ENCODE assay signal across 9 cellular contexts in the genomic region with DNA sequence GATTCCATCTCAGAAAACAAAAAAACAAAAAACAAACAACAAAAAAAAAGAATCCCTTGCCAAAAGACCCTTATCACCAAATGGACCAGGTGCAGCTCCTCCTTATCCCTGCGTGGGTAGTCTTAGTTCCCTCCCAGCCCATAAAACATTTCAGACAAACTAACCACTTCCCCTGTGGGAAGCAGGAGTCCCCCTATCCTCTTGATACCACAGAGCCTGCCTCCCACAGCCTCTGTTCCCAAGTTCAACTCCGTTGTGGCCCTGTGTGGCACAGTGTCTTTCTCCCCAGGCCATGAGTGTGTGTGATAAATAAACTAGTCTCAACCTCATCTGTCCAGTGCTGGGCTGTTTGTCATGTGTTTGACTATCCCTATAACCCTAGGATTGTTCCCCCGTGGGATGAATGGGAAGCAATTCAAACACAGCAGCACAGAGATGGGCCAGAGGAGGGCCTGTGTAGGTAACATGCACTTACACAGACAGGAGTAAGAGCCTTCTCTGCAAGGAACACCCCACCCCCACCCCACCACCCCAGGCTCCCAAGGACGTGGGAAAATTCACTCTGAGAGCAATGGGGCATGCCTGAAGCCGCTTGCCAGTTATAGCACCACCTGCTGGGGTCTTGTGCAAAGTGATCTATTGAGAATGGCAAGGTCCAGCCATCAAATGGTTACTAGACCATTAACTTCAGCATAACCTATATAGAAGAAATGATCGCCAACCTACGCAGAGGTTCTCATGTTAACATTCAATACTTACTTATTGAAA.
DNase-seq lines count a peak whose midpoint lies in the region; ATAC-seq and TF ChIP-seq lines count a peak whose summit lies in the region.
"Had no signal": no experiment of that assay in that cellular context is flagged by ENCODE, and none has a peak within 500 bp of the region (broad histone marks: within the 10 kb centered on the region; RNA-seq: fewer than 3 reads in every experiment).

No MANE protein-coding gene starts in this region.

- H3K9me3 ChIP-seq in DOHH2 (ENCODE audit: control insufficient read depth, insufficient read depth, low read length): no peaks in the 10 kb centered on the region
- H3K9me3 ChIP-seq in mammary epithelial cell (replicated peaks; ENCODE audit: insufficient read depth, low read length): no peaks in the 10 kb centered on the region
- H3K9me3 ChIP-seq in upper lobe of left lung: no peaks in the 10 kb centered on the region

- BruUV-seq in mammary epithelial cell (replicated peaks; lab: Mats Ljungman, UMichigan): no TSS peak

- H3K4me2 ChIP-seq in DOHH2 (ENCODE audit: low read length) (no peak overlapping the region), mammary epithelial cell (ENCODE audit: insufficient read depth, low read depth, low read length) (no peak overlapping the region)

- DNase-seq in M059J (ENCODE audit: low read depth): peak; percentile 8
- DNase-seq in mammary epithelial cell: peak; percentile 20
- peak; percentile 2 for DNase-seq in stimulated activated CD4-positive, alpha-beta T cell treated with anti-CD3 and anti-CD28 coated beads, Interleukin-4, amount 100 ng/mL, for 1 hour
- DNase-seq in upper lobe of left lung: no peak
- DNase-seq in cortex of kidney (lab: John Stamatoyannopoulos, UW): no peak

- no peaks in the 10 kb centered on the region for H3K36me3 ChIP-seq in DOHH2 (ENCODE audit: control insufficient read depth, low read length)
- H3K36me3 ChIP-seq in mammary epithelial cell (ENCODE audit: insufficient read depth, low read length): no peaks in the 10 kb centered on the region
- H3K36me3 ChIP-seq in upper lobe of left lung: no peaks in the 10 kb centered on the region

- H3K27ac ChIP-seq in DOHH2 (ENCODE audit: low read depth, low read length) (no peak overlapping the region), mammary epithelial cell (ENCODE audit: insufficient read depth, low read depth, low read length) (no peak overlapping the region), upper lobe of left lung (no peak overlapping the region)
- H3K27ac ChIP-seq: SK-N-MC had no signal

- dilution Hi-C loops in mammary epithelial cell (cut with HindIII; ENCODE audit: low sequenced_read_pairs): loop anchor here (5.0 kb wide), 1 partner anchor 75 kb away; no protein-coding TSS in a partner anchor

- H4K20me1 ChIP-seq in DOHH2 (ENCODE audit: control insufficient read depth, insufficient read depth, low read depth, low read length) (no peaks in the 10 kb centered on the region), mammary epithelial cell (ENCODE audit: insufficient read depth, low read length) (no peaks in the 10 kb centered on the region)

- peak; percentile 63 for TF ChIP-seq CTCF in DOHH2 (IDR thresholded peaks at IDR 0.05; ENCODE audit: low read depth, low read length, poor library complexity, severe bottlenecking)
- TF ChIP-seq CTCF in mammary epithelial cell (conservative IDR thresholded peaks at IDR 0.05 in 1 of 2, IDR thresholded peaks at IDR 0.05 in 1 of 2; ENCODE audit: extremely low read depth in 1 of 2, insufficient read depth in 1 of 2, low read depth in 1 of 2, low read length in 2 of 2): peak; percentile 53 to 68
- no peak for TF ChIP-seq CTCF in upper lobe of left lung (IDR thresholded peaks at IDR 0.05)

- intact Hi-C loops in mammary epithelial cell (cut with micrococcal nuclease): no loop called here

- in situ Hi-C loops in mammary epithelial cell (cut with MboI; ENCODE audit: low sequenced_read_pairs in 2 of 2): no loop called here

- H3F3A ChIP-seq in DOHH2 (ENCODE audit: control insufficient read depth, insufficient read depth): no peaks in the 10 kb centered on the region

- peak; percentile 40 for ATAC-seq in GM19463 (IDR thresholded peaks at IDR 0.05; ENCODE audit: unreplicated experiment)
- ATAC-seq in HG03045 (IDR thresholded peaks at IDR 0.05; ENCODE audit: unreplicated experiment): no peak
- ATAC-seq in upper lobe of left lung (ENCODE audit: low FRiP score in 2 of 2): no peak

- WGBS in mammary epithelial cell (ENCODE audit: low coverage, missing lambda C conversion rate): 90% methylated on average over 4 of the region's 7 CpGs
- 47 to 54% methylated on average over 7 of the region's 7 CpGs for WGBS in upper lobe of left lung, 2 donors

- no peaks in the 10 kb centered on the region for H3K79me2 ChIP-seq in DOHH2 (ENCODE audit: control insufficient read depth, low read length)
- H3K79me2 ChIP-seq in mammary epithelial cell (ENCODE audit: insufficient read depth, low read length): no peaks in the 10 kb centered on the region

- CTCF ChIA-PET in mammary epithelial cell (lab: Charles Lee; ENCODE audit: low non-redundant PET): no interaction called here

- TF ChIP-seq EP300 in upper lobe of left lung (IDR thresholded peaks at IDR 0.05): no peak

- peaks cover 13% of the 10 kb centered on the region for H3K27me3 ChIP-seq in DOHH2 (ENCODE audit: control insufficient read depth, low read length)
- no peaks in the 10 kb centered on the region for H3K27me3 ChIP-seq in mammary epithelial cell (ENCODE audit: insufficient read depth, low read length)
- H3K27me3 ChIP-seq in upper lobe of left lung: no peaks in the 10 kb centered on the region

- H3K9me2 ChIP-seq in DOHH2 (replicated peaks; ENCODE audit: control insufficient read depth, low read length): no peaks in the 10 kb centered on the region

- H3K9ac ChIP-seq in mammary epithelial cell (ENCODE audit: insufficient read depth, low read length): no peak overlapping the region

- no peak for TF ChIP-seq POLR2A in upper lobe of left lung (IDR thresholded peaks at IDR 0.05)

- no peaks in the 10 kb centered on the region for H3K4me1 ChIP-seq in DOHH2 (ENCODE audit: control insufficient read depth, low read length)
- H3K4me1 ChIP-seq in mammary epithelial cell (ENCODE audit: insufficient read depth, low read length): no peaks in the 10 kb centered on the region
- no peaks in the 10 kb centered on the region for H3K4me1 ChIP-seq in upper lobe of left lung

- H2AFZ ChIP-seq in mammary epithelial cell (ENCODE audit: low read depth, low read length): no peak overlapping the region

- no peak overlapping the region for H3K4me3 ChIP-seq in DOHH2 (ENCODE audit: low read length)
- no peak overlapping the region for H3K4me3 ChIP-seq in mammary epithelial cell (replicated peaks in 1 of 3; ENCODE audit: insufficient read depth in 1 of 3, low read depth in 2 of 3, low read length in 3 of 3)
- no peak overlapping the region for H3K4me3 ChIP-seq in upper lobe of left lung
- H3K4me3 ChIP-seq: SK-N-MC had no signal

Comparison
In these comparisons a context has a peak if more than half of its experiments do, and no peak if none do; other contexts are left out.
1. CTCF ChIP-seq: peak in DOHH2 (single experiment) and mammary epithelial cell (2 of 2); none in upper lobe of left lung (0 of 6).
2. DNase-seq: peak in M059J (single experiment), mammary epithelial cell (single experiment) and stimulated activated CD4-positive, alpha-beta T cell treated with anti-CD3 and anti-CD28 coated beads, Interleukin-4, amount 100 ng/mL, for 1 hour (single experiment); none in upper lobe of left lung (0 of 2) and cortex of kidney (single experiment).